Comparison of ENCODE assay signal across 40 cellular contexts in genomic region chr12:131716282-131716681, GRCh38.
"Had no signal": no experiment of that assay in that cellular context is flagged by ENCODE, and none has a peak within 500 bp of the region (broad histone marks: within the 10 kb centered on the region; RNA-seq: fewer than 3 reads in every experiment).

No MANE protein-coding gene starts in this region.

- FAIRE-seq: bronchial epithelial cell, TTC549 had no signal

- H3K27ac ChIP-seq: ascending aorta, cardiac muscle cell, WERI-Rb-1 had no signal

- H3K27ac Mint-ChIP-seq: activated CD4-positive, alpha-beta memory T cell treated with anti-CD3 and anti-CD28 coated beads, Interleukin-2, amount 10 ng/mL, durations not matched to agents 7 days and 5 days; activated CD4-positive, alpha-beta T cell treated with anti-CD3 and anti-CD28 coated beads for 36 hours; activated CD4-positive, alpha-beta T cell treated with anti-CD3 and anti-CD28 coated beads, Interleukin-2, amount 10 ng/mL, durations not matched to agents 7 days and 5 days; activated CD8-positive, alpha-beta memory T cell treated with anti-CD3 and anti-CD28 coated beads, Interleukin-2, amount 10 ng/mL, durations not matched to agents 7 days and 5 days; activated CD8-positive, alpha-beta T cell treated with anti-CD3 and anti-CD28 coated beads, Interleukin-2, amount 10 ng/mL, durations not matched to agents 7 days and 5 days; activated naive CD4-positive, alpha-beta T cell treated with anti-CD3 and anti-CD28 coated beads, Interleukin-2, amount 10 ng/mL, durations not matched to agents 7 days and 5 days; activated naive CD4-positive, alpha-beta T cell treated with anti-CD3 and anti-CD28 coated beads, Interleukin-2, amount 50 U/mL, for 24 hours; activated naive CD8-positive, alpha-beta T cell; activated naive CD8-positive, alpha-beta T cell treated with anti-CD3 and anti-CD28 coated beads, Interleukin-2, amount 10 ng/mL, durations not matched to agents 7 days and 5 days; activated naive CD8-positive, alpha-beta T cell treated with anti-CD3 and anti-CD28 coated beads, Interleukin-2, amount 50 U/mL, for 24 hours; activated T-cell treated with anti-CD3 and anti-CD28 coated beads, Interleukin-2, amount 50 U/mL, for 24 hours; activated T-helper 2 cell treated with anti-CD3 and anti-CD28 coated beads, Interferon-gamma antibody, Interleukin-2, Interleukin-4, amounts not matched to agents 10 μg/mL and 5 μg/mL and 100 μg/mL, durations not matched to agents 14 hours and 24 hours and 36 hours; brain; T-helper 1 cell treated with Interleukin-12 subunit alpha and Interleukin-12 subunit beta and Interleukin-4 antibody, amounts not matched to agents 30 μg/mL and 1 μg/mL, for 36 hours; T-helper 2 cell treated with Interferon-gamma antibody and Interleukin-4, amounts not matched to agents 5 μg/mL and 100 μg/mL, for 36 hours; WTC11 had no signal

- H3K27me3 ChIP-seq: ascending aorta, cardiac muscle cell had no signal

- H3K27me3 Mint-ChIP-seq: activated CD4-positive, alpha-beta memory T cell treated with anti-CD3 and anti-CD28 coated beads, Interleukin-2, amount 10 ng/mL, durations not matched to agents 7 days and 5 days; activated CD4-positive, alpha-beta T cell treated with anti-CD3 and anti-CD28 coated beads for 36 hours; activated CD4-positive, alpha-beta T cell treated with anti-CD3 and anti-CD28 coated beads, Interleukin-2, amount 10 ng/mL, durations not matched to agents 7 days and 5 days; activated CD8-positive, alpha-beta memory T cell treated with anti-CD3 and anti-CD28 coated beads, Interleukin-2, amount 10 ng/mL, durations not matched to agents 7 days and 5 days; activated naive CD4-positive, alpha-beta T cell treated with anti-CD3 and anti-CD28 coated beads, Interleukin-2, amount 10 ng/mL, durations not matched to agents 7 days and 5 days; activated naive CD4-positive, alpha-beta T cell treated with anti-CD3 and anti-CD28 coated beads, Interleukin-2, amount 50 U/mL, for 24 hours; activated naive CD8-positive, alpha-beta T cell; activated naive CD8-positive, alpha-beta T cell treated with anti-CD3 and anti-CD28 coated beads, Interleukin-2, amount 10 ng/mL, durations not matched to agents 7 days and 5 days; activated naive CD8-positive, alpha-beta T cell treated with anti-CD3 and anti-CD28 coated beads, Interleukin-2, amount 50 U/mL, for 24 hours; activated T-cell treated with anti-CD3 and anti-CD28 coated beads, Interleukin-2, amount 50 U/mL, for 24 hours; central memory CD8-positive, alpha-beta T cell had no signal

- H3K4me3 Mint-ChIP-seq: activated CD4-positive, alpha-beta memory T cell treated with anti-CD3 and anti-CD28 coated beads, Interleukin-2, amount 10 ng/mL, durations not matched to agents 7 days and 5 days; activated CD4-positive, alpha-beta T cell treated with anti-CD3 and anti-CD28 coated beads for 36 hours; activated CD4-positive, alpha-beta T cell treated with anti-CD3 and anti-CD28 coated beads, Interleukin-2, amount 10 ng/mL, durations not matched to agents 7 days and 5 days; activated CD8-positive, alpha-beta memory T cell treated with anti-CD3 and anti-CD28 coated beads, Interleukin-2, amount 10 ng/mL, durations not matched to agents 7 days and 5 days; activated CD8-positive, alpha-beta T cell treated with anti-CD3 and anti-CD28 coated beads, Interleukin-2, amount 10 ng/mL, durations not matched to agents 7 days and 5 days; activated naive CD4-positive, alpha-beta T cell treated with anti-CD3 and anti-CD28 coated beads, Interleukin-2, amount 10 ng/mL, durations not matched to agents 7 days and 5 days; activated naive CD4-positive, alpha-beta T cell treated with anti-CD3 and anti-CD28 coated beads, Interleukin-2, amount 50 U/mL, for 24 hours; activated naive CD8-positive, alpha-beta T cell; activated naive CD8-positive, alpha-beta T cell treated with anti-CD3 and anti-CD28 coated beads, Interleukin-2, amount 10 ng/mL, durations not matched to agents 7 days and 5 days; activated naive CD8-positive, alpha-beta T cell treated with anti-CD3 and anti-CD28 coated beads, Interleukin-2, amount 50 U/mL, for 24 hours; activated T-cell treated with anti-CD3 and anti-CD28 coated beads, Interleukin-2, amount 50 U/mL, for 24 hours; brain; central memory CD8-positive, alpha-beta T cell; T-helper 1 cell treated with Interleukin-12 subunit alpha and Interleukin-12 subunit beta and Interleukin-4 antibody, amounts not matched to agents 30 μg/mL and 1 μg/mL, for 36 hours; T-helper 2 cell treated with Interferon-gamma antibody and Interleukin-4, amounts not matched to agents 5 μg/mL and 100 μg/mL, for 36 hours; WTC11 had no signal

- H3K9me3 ChIP-seq: ascending aorta had no signal

- H3K9me3 Mint-ChIP-seq: activated CD4-positive, alpha-beta memory T cell treated with anti-CD3 and anti-CD28 coated beads, Interleukin-2, amount 10 ng/mL, durations not matched to agents 7 days and 5 days; activated CD4-positive, alpha-beta T cell treated with anti-CD3 and anti-CD28 coated beads, Interleukin-2, amount 10 ng/mL, durations not matched to agents 7 days and 5 days; activated naive CD4-positive, alpha-beta T cell treated with anti-CD3 and anti-CD28 coated beads, Interleukin-2, amount 10 ng/mL, durations not matched to agents 7 days and 5 days; activated naive CD4-positive, alpha-beta T cell treated with anti-CD3 and anti-CD28 coated beads, Interleukin-2, amount 50 U/mL, for 24 hours; activated naive CD8-positive, alpha-beta T cell treated with anti-CD3 and anti-CD28 coated beads, Interleukin-2, amount 10 ng/mL, durations not matched to agents 7 days and 5 days; activated naive CD8-positive, alpha-beta T cell treated with anti-CD3 and anti-CD28 coated beads, Interleukin-2, amount 50 U/mL, for 24 hours; activated T-cell treated with anti-CD3 and anti-CD28 coated beads, Interleukin-2, amount 50 U/mL, for 24 hours; activated T-helper 2 cell treated with anti-CD3 and anti-CD28 coated beads, Interferon-gamma antibody, Interleukin-2, Interleukin-4, amounts not matched to agents 10 μg/mL and 5 μg/mL and 100 μg/mL, durations not matched to agents 14 hours and 24 hours and 36 hours; brain; central memory CD8-positive, alpha-beta T cell; T-helper 1 cell treated with Interleukin-12 subunit alpha and Interleukin-12 subunit beta and Interleukin-4 antibody, amounts not matched to agents 30 μg/mL and 1 μg/mL, for 36 hours; T-helper 2 cell treated with Interferon-gamma antibody and Interleukin-4, amounts not matched to agents 5 μg/mL and 100 μg/mL, for 36 hours; WTC11 had no signal

- ATAC-seq: activated CD4-positive, alpha-beta T cell treated with anti-CD3 and anti-CD28 coated beads for 36 hours; activated CD4-positive, CD25-positive, alpha-beta regulatory T cell treated with anti-CD3 and anti-CD28 coated beads, Interleukin-2, amount 50 U/mL, for 24 hours; activated CD8-positive, alpha-beta memory T cell treated with anti-CD3 and anti-CD28 coated beads, Interleukin-2, amount 10 ng/mL, durations not matched to agents 7 days and 5 days; activated CD8-positive, alpha-beta T cell treated with anti-CD3 and anti-CD28 coated beads, Interleukin-2, amount 10 ng/mL, durations not matched to agents 7 days and 5 days; activated naive CD8-positive, alpha-beta T cell treated with anti-CD3 and anti-CD28 coated beads, Interleukin-2, amount 50 U/mL, for 24 hours; WTC11 had no signal

- DNase-seq: activated CD4-positive, alpha-beta memory T cell treated with anti-CD3 and anti-CD28 coated beads, Interleukin-2, amount 10 ng/mL, durations not matched to agents 7 days and 5 days; activated CD4-positive, alpha-beta T cell treated with anti-CD3 and anti-CD28 coated beads for 1 hour; activated CD4-positive, alpha-beta T cell treated with anti-CD3 and anti-CD28 coated beads for 36 hours; activated CD4-positive, alpha-beta T cell treated with anti-CD3 and anti-CD28 coated beads for 48 hours; activated CD4-positive, alpha-beta T cell treated with anti-CD3 and anti-CD28 coated beads, Interleukin-2, amount 10 ng/mL, durations not matched to agents 7 days and 5 days; activated CD4-positive, alpha-beta T cell treated with anti-CD3 and anti-CD28 coated beads, Interleukin-2, amount 50 U/mL, for 48 hours; activated CD4-positive, CD25-positive, alpha-beta regulatory T cell; activated CD8-positive, alpha-beta memory T cell treated with anti-CD3 and anti-CD28 coated beads for 24 hours; activated CD8-positive, alpha-beta memory T cell treated with anti-CD3 and anti-CD28 coated beads, Interleukin-2, amount 10 ng/mL, durations not matched to agents 7 days and 5 days; activated CD8-positive, alpha-beta memory T cell treated with anti-CD3 and anti-CD28 coated beads, Interleukin-2, amount 50 U/mL, for 48 hours; activated CD8-positive, alpha-beta T cell treated with anti-CD3 and anti-CD28 coated beads, Interleukin-2, amount 10 ng/mL, durations not matched to agents 7 days and 5 days; activated effector memory CD4-positive, alpha-beta T cell treated with Interleukin-2 at 50 U/mL for 16 hours; activated gamma-delta T cell; activated naive CD4-positive, alpha-beta T cell treated with anti-CD3 and anti-CD28 coated beads, Interleukin-2, amount 10 ng/mL, durations not matched to agents 7 days and 5 days; activated naive CD4-positive, alpha-beta T cell treated with Interleukin-2 at 50 U/mL for 16 hours; activated naive CD8-positive, alpha-beta T cell treated with anti-CD3 and anti-CD28 coated beads, Interleukin-2, amount 10 ng/mL, durations not matched to agents 7 days and 5 days; activated naive CD8-positive, alpha-beta T cell treated with anti-CD3 and anti-CD28 coated beads, Interleukin-2, amount 50 U/mL, for 24 hours; activated T-cell treated with anti-CD3 and anti-CD28 coated beads, Interleukin-2, amount 50 U/mL, for 24 hours; activated T-cell treated with anti-CD3 and anti-CD28 coated beads, Interleukin-2, amount 50 U/mL, for 48 hours; amygdala; anterior cingulate cortex; caudate nucleus; cerebellar nuclear complex; T-helper 1 cell; T-helper 2 cell; T-helper 9 cell; WERI-Rb-1 had no signal
